Comparison of ENCODE assay signal across 5 cellular contexts in the genomic region with DNA sequence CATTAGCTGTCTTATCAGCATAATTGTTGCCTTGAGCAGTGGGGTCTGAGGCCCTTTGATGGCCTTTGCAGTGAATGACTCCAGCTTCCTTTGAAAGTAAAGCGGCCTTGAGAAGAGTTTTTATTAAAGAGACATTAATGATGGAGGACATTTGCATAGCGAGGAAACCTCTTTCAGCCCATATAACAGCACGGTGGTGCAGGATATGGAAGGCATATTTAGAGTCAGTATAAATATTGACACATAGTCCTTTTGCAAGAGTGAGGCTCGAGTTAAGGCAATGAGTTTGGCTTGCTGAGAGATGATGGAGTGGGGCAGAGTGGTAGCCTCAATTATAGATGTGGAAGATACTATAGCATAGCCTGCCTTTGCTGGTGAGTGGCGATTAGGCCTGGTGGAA. TPM values are rescaled to one million over a fixed set of nuclear protein-coding genes. Genes with fewer than 3 reads are reported as not detected.
A peak's percentile ranks its signal among the peaks of the same experiment; 100 is the strongest.
DNase-seq lines count a peak whose midpoint lies in the region; ATAC-seq, FAIRE-seq and TF ChIP-seq lines count a peak whose summit lies in the region.
"Not testable (repeated sequence)": the region's sequence is repeated elsewhere in the genome, so short reads cannot be mapped to it uniquely, and the experiment has no call there.

No MANE protein-coding gene starts in this region.

- H2AFZ ChIP-seq in K562 (ENCODE audit: low read depth, low read length): not testable (repeated sequence)

- not testable (repeated sequence) for H3K9ac ChIP-seq in K562 (ENCODE audit: insufficient read depth in 1 of 2, low read depth in 2 of 2, low read length in 2 of 2)

- not testable (repeated sequence) for H3K4me1 ChIP-seq in HEK293 (ENCODE audit: control insufficient read depth, insufficient read depth, low read length); lung (ENCODE audit: control insufficient read depth in 2 of 2, insufficient read depth in 2 of 2, low read length in 2 of 2); sigmoid colon
- peaks cover 9 to 21% of the 10 kb centered on the region in 2 experiments; a peak in 4 of 5 replicates for H3K4me1 ChIP-seq in K562 (replicated peaks in 1 of 2; ENCODE audit: control insufficient read depth in 2 of 2, insufficient read depth in 2 of 2, low read length in 2 of 2)

- not testable (repeated sequence) for H3K36me3 ChIP-seq in HEK293 (ENCODE audit: control insufficient read depth in 2 of 2, insufficient read depth in 1 of 2, low read length in 2 of 2); K562 (ENCODE audit: control insufficient read depth, insufficient read depth, low read length); lung (ENCODE audit: control insufficient read depth in 2 of 2, insufficient read depth in 2 of 2, low read length in 2 of 2); sigmoid colon

- not testable (repeated sequence) for H3K4me2 ChIP-seq in K562 (ENCODE audit: insufficient read depth, low read length)

- not testable (repeated sequence) for H3K9me1 ChIP-seq in K562 (ENCODE audit: control insufficient read depth, insufficient read depth, low read length)

- BruUV-seq in K562 (replicated peaks; lab: Mats Ljungman, UMichigan): not testable (repeated sequence)

- not testable (repeated sequence) for H3K9me3 ChIP-seq in HEK293 (ENCODE audit: control insufficient read depth, insufficient read depth, low read depth, low read length); lung (ENCODE audit: control insufficient read depth in 2 of 2, insufficient read depth in 1 of 2, low read length in 1 of 2); sigmoid colon
- H3K9me3 ChIP-seq in K562 (replicated peaks; ENCODE audit: control insufficient read depth, insufficient read depth, low read depth, low read length): peaks cover 11% of the 10 kb centered on the region; the same call in 1 of the 2 replicates

- in situ Hi-C loops in Caki2 (cut with HindIII; ENCODE audit: low pct_unique_long_range_greater_than_20kb, low sequenced_read_pairs); K562 (cut with MboI): not testable (repeated sequence)

- peak; percentile 52; the same call in 1 of the 2 replicates for TF ChIP-seq EP300 in K562 (IDR thresholded peaks at IDR 0.05; ENCODE audit: low read length)
- not testable (repeated sequence) for TF ChIP-seq EP300 in sigmoid colon (IDR thresholded peaks at IDR 0.05)

- intact Hi-C loops in K562 (cut with micrococcal nuclease); sigmoid colon (cut with DNase I): not testable (repeated sequence)

- not testable (repeated sequence) for TF ChIP-seq CTCF in HEK293 (tag by site-specific recombination; IDR thresholded peaks at IDR 0.05); K562 (IDR thresholded peaks at IDR 0.05 in 2 of 3, conservative IDR thresholded peaks at IDR 0.05 in 1 of 3; ENCODE audit: insufficient read depth in 2 of 3, low read depth in 1 of 3, low read length in 3 of 3); lung (IDR thresholded peaks at IDR 0.05; ENCODE audit: control extremely low read depth, extremely low read depth); sigmoid colon (IDR thresholded peaks at IDR 0.05)

- POLR2A ChIA-PET in HEK293 (lab: Yijun Ruan, JAX); K562 (lab: Yijun Ruan, JAX): not testable (repeated sequence)

- not testable (repeated sequence) for TF ChIP-seq RAD21 in K562 (CRISPR knock-in tag; conservative IDR thresholded peaks at IDR 0.05 in 1 of 2, IDR thresholded peaks at IDR 0.05 in 1 of 2)

- H3K4me3 ChIP-seq in HEK293 (ENCODE audit: low read depth, low read length); K562; lung; sigmoid colon: not testable (repeated sequence)

- DNase-seq in Caki2 (ENCODE audit: low read depth) (peak; percentile 12), lung (ENCODE audit: low spot score) (peak; percentile 13), sigmoid colon (peak; percentile 4)
- not testable (repeated sequence) for DNase-seq in K562 (ENCODE audit: extremely low read depth in 1 of 4, low spot score in 3 of 4)

- H3K79me2 ChIP-seq in K562 (ENCODE audit: control insufficient read depth, insufficient read depth, low read length): not testable (repeated sequence)

- H3K27ac ChIP-seq in HEK293 (ENCODE audit: extremely low read depth, low read depth, low read length); K562 (ENCODE audit: extremely low read depth, low read depth, low read length); lung (ENCODE audit: low read depth in 1 of 2, low read length in 1 of 2); sigmoid colon: not testable (repeated sequence)

- ATAC-seq in K562; lung (ENCODE audit: insufficient read depth, low FRiP score): not testable (repeated sequence)

- WGBS in K562 (ENCODE audit: insufficient coverage, low coverage, missing lambda C conversion rate): 34% methylated on average over 5 of the region's 5 CpGs
- 85 to 94% methylated on average over 5 of the region's 5 CpGs for WGBS in lung, 2 donors
- 86 to 90% methylated on average over 5 of the region's 5 CpGs for WGBS in sigmoid colon, 2 donors

- TF ChIP-seq POLR2A in K562 (conservative IDR thresholded peaks at IDR 0.05); sigmoid colon (IDR thresholded peaks at IDR 0.05): not testable (repeated sequence)

- CTCF ChIA-PET in HEK293 (lab: Yijun Ruan, JAX); K562 (lab: Yijun Ruan, JAX; ENCODE audit: low intra/inter-chr PET ratio): not testable (repeated sequence)

- not testable (repeated sequence) for FAIRE-seq in K562 (lab: Jason Lieb, UNC)

- not testable (repeated sequence) for H4K20me1 ChIP-seq in K562 (replicated peaks; ENCODE audit: control insufficient read depth, insufficient read depth, low read length)

- H3K27me3 ChIP-seq in K562 (ENCODE audit: control insufficient read depth in 2 of 2, insufficient read depth in 2 of 2, low read length in 2 of 2); lung (ENCODE audit: control insufficient read depth, insufficient read depth); sigmoid colon: not testable (repeated sequence)

TF ChIP-seq in HEK293, 187 proteins besides CTCF, POLR2A, EP300 and RAD21:
- peak; percentile 67 for TF ChIP-seq ZNF600 (tag by site-specific recombination; IDR thresholded peaks at IDR 0.05)
TF ChIP-seq in HEK293: peak in this region for 1; not testable (repeated sequence) for 186.

TF ChIP-seq in K562, 482 proteins besides CTCF, POLR2A, EP300 and RAD21:
- TF ChIP-seq TRIM24 (IDR thresholded peaks at IDR 0.05) (peak; percentile 47 to 73; a peak in 3 of 4 replicates), CBX3 (IDR thresholded peaks at IDR 0.05; ENCODE audit: borderline replicate concordance in 1 of 2, low read length in 2 of 2) (peak in 1 of 2 experiments; percentile 93; a peak in 2 of 3 replicates), XRCC3 (IDR thresholded peaks at IDR 0.05) (peak; percentile 82; the same call in 1 of the 2 replicates), CEBPB (tag; IDR thresholded peaks at IDR 0.05) (peak; percentile 34; the same call in 1 of the 2 replicates), CBX5 (IDR thresholded peaks at IDR 0.05; ENCODE audit: borderline replicate concordance, low read depth) (peak; percentile 96), TRIM28 (IDR thresholded peaks at IDR 0.05) (peak; percentile 95)
- TF ChIP-seq, protein P1, sequence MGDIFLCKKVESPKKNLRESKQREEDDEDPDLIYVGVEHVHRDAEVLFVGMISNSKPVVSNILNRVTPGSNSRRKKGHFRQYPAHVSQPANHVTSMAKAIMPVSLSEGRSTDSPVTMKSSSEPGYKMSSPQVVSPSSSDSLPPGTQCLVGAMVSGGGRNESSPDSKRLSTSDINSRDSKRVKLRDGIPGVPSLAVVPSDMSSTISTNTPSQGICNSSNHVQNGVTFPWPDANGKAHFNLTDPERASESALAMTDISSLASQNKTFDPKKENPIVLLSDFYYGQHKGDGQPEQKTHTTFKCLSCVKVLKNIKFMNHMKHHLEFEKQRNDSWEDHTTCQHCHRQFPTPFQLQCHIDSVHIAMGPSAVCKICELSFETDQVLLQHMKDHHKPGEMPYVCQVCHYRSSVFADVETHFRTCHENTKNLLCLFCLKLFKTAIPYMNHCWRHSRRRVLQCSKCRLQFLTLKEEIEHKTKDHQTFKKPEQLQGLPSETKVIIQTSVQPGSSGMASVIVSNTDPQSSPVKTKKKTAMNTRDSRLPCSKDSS (IDR thresholded peaks at IDR 0.05; ENCODE audit: low read depth, partially characterized antibody): peak; percentile 80

RNA-seq across cellular contexts. Expression of a gene that starts 51.1 kb away (rescaled TPM):
- total RNA-seq in Caki2 (2014; rRNA removed; shearing (Covaris generic); ENCODE audit: low replicate concordance): 31.6 and 47.6 TPM in 2 replicates
- 20.8 and 41.1 TPM in 2 replicates for total RNA-seq in K562 (2011; cell fraction: chromatin; rRNA removed; ENCODE audit: low replicate concordance)
- 20.5 and 24.7 TPM in 2 replicates for total RNA-seq in K562 (2011; cell fraction: nucleolus; rRNA removed)
- total RNA-seq in K562 (2011; cell fraction: nucleoplasm; rRNA removed): 29.5 and 36.5 TPM in 2 replicates
- total RNA-seq in K562 (2014; rRNA removed): 64.5 and 68.0 TPM in 2 replicates
- 60.2 and 67.7 TPM in 2 replicates for total RNA-seq in K562 (2014; rRNA removed; fragmentation: Illumina TruSeq; extraction: Trizol)
- 62.5 and 65.9 TPM in 2 replicates for total RNA-seq in K562 (2015; rRNA removed; fragmentation: Illumina TruSeq; extraction: Trizol)
- total RNA-seq in K562 (2021): 65.3 and 70.0 TPM in 2 replicates
- 58.3 and 58.4 TPM in 2 replicates for polyA plus RNA-seq in K562 (2011; rRNA removed)
- polyA plus RNA-seq in K562 (2011; cell fraction: cytosol; rRNA removed): 62.4 and 72.6 TPM in 2 replicates
- polyA plus RNA-seq in K562 (2011; cell fraction: nucleus; rRNA removed): 30.6 and 32.7 TPM in 2 replicates
- 46.1 and 50.9 TPM in 2 replicates for polyA plus RNA-seq in K562 (2012)
- polyA plus RNA-seq in K562 (2014; fragmentation: Illumina TruSeq; extraction: Trizol): 56.1 and 61.3 TPM in 2 replicates
- 10 to 100 TPM; 10.9 to 13.1 TPM for polyA plus RNA-seq in K562 (2014; fragmentation: Nextera tagmentation; extraction: Ambion mirVana)
- polyA plus RNA-seq in K562 (2014; rRNA removed): 60.4 and 69.6 TPM in 2 replicates
- polyA minus RNA-seq in K562 (2011; rRNA and poly(A)+ RNA removed): 74.0 and 77.6 TPM in 2 replicates
- polyA minus RNA-seq in K562 (2011; cell fraction: cytosol; rRNA and poly(A)+ RNA removed): 44.2 and 45.3 TPM in 2 replicates
- polyA minus RNA-seq in K562 (2011; cell fraction: nucleus; rRNA and poly(A)+ RNA removed): 20.2 and 27.3 TPM in 2 replicates
- total RNA-seq in lung: 10 to 100 TPM; 38.0 to 58.2 TPM
- polyA plus RNA-seq in lung: 10 to 100 TPM; 19.8 to 28.9 TPM
- 10 to 100 TPM; 68.1 to 89.7 (median 86.6) TPM for total RNA-seq in sigmoid colon
- 10 to 100 TPM; 42.3 to 49.5 (median 45.0) TPM for polyA plus RNA-seq in sigmoid colon
